8 cellular contexts compared by ENCODE assay signal in the genomic region with DNA sequence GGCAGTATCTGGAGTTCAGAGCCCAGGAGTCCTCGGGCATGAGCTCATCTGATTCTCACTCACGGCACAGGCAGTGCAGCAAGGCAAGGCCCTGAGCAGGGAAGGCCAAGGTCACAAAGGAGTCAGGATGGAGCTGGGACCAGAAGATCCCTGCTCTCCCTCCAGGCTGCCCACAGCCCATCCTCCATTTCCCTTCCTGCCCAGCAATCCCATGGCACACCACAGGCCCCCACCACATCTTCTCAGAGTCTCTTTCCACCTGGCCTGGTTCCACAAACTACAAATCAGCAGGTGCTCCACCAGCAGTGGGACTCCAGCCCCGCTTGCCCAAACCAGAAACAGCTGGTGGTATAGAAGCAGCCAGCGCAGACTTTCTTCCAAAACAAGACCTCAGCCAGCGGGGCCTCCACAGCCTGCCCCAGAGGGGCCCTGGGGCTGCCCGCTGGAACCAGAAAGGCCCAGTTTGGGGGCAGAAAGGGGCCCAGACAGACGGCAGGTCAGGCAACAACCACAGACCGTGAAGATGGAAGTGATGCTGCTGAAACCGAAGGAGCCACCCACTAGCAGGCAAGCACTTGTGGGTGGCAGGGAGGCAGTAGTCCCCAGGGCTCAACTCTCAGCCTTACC. TPM values are rescaled to one million over a fixed set of nuclear protein-coding genes. Genes with fewer than 3 reads are reported as not detected.
DNase-seq lines count a peak whose midpoint lies in the region; ATAC-seq and TF ChIP-seq lines count a peak whose summit lies in the region.

No MANE protein-coding gene starts in this region.

- TF ChIP-seq CTCF in stomach (IDR thresholded peaks at IDR 0.05) (no peak), GM20000 (IDR thresholded peaks at IDR 0.05; ENCODE audit: extremely low read depth, missing control alignments) (no peak)

- H3K27me3 ChIP-seq in stomach, result no peaks in the 10 kb centered on the region

- peak; percentile 48 for DNase-seq in NCI-H226
- no peak for DNase-seq in left cardiac atrium
- DNase-seq in stomach, result no peak
- DNase-seq in GM20000 (ENCODE audit: low spot score), result no peak
- no peak for DNase-seq in GDM1 (lab: John Stamatoyannopoulos, UW)
- no peak for DNase-seq in DMS153 (lab: John Stamatoyannopoulos, UW)

- WGBS in stomach, 5 donors, result 55 to 66% (median 60%) methylated on average over 7 to 9 of the region's 9 CpGs

- no peaks in the 10 kb centered on the region for H3K9me3 ChIP-seq in stomach

- H3K4me1 ChIP-seq in stomach, result peaks cover 59 to 95% (median 74%) of the 10 kb centered on the region in 4 donors

- H3K4me3 ChIP-seq in stomach, result no peak overlapping the region

- TF ChIP-seq EP300 in stomach (IDR thresholded peaks at IDR 0.05), result no peak

- ATAC-seq in GM18511 (IDR thresholded peaks at IDR 0.05; ENCODE audit: unreplicated experiment), result peak; percentile 73
- peak; percentile 56 for ATAC-seq in GM21619 (IDR thresholded peaks at IDR 0.05; ENCODE audit: unreplicated experiment)
- peak; percentile 28 to 53 for ATAC-seq in left cardiac atrium

- intact Hi-C loops in left cardiac atrium (cut with DNase I), result no loop called here
- intact Hi-C loops in stomach (cut with DNase I; ENCODE audit: low total_unique reads), result no loop called here

- TF ChIP-seq POLR2A in stomach (IDR thresholded peaks at IDR 0.05), result no peak

- peak overlapping the region; percentile 10 to 64 (median 53) for H3K27ac ChIP-seq in stomach

- H3K36me3 ChIP-seq in stomach, result peaks cover 7 to 49% (median 17%) of the 10 kb centered on the region in 4 donors

RNA-seq across cellular contexts. Expression of a gene that starts 12.2 kb away (rescaled TPM):
- total RNA-seq in left cardiac atrium (100 to 1,000 TPM in 1 of 2 donors, 10 to 100 TPM in 1; 80.4 to 101 TPM), stomach (100 to 1,000 TPM in 3 of 5 donors, 10 to 100 TPM in 2; 67.4 to 136 (median 118) TPM)
- polyA plus RNA-seq in stomach, result 100 to 1,000 TPM in 1 of 3 donors, 10 to 100 TPM in 2; 45.1 to 122 (median 90.8) TPM

RNA-seq across cellular contexts. Expression of a gene that starts 48.3 kb away (rescaled TPM):
- 1,000 to 10,000 TPM; 1,172 to 1,220 TPM for total RNA-seq in left cardiac atrium
- total RNA-seq in stomach, result 100 to 1,000 TPM in 4 of 5 donors, 10 to 100 TPM in 1; 70.5 to 828 (median 245) TPM
- polyA plus RNA-seq in stomach, result 100 to 1,000 TPM; 232 to 715 (median 360) TPM
